In genomic region chr12:49632401-49632800, GRCh38 we compare ENCODE assay signal across 32 cellular contexts. TPM values are rescaled to one million over a fixed set of nuclear protein-coding genes. Genes with fewer than 3 reads are reported as not detected.
"Had no signal": no experiment of that assay in that cellular context is flagged by ENCODE, and none has a peak within 500 bp of the region (broad histone marks: within the 10 kb centered on the region; RNA-seq: fewer than 3 reads in every experiment).

No MANE protein-coding gene starts in this region.

- DNase-seq: activated CD4-positive, alpha-beta memory T cell treated with anti-CD3 and anti-CD28 coated beads for 36 hours; activated CD4-positive, alpha-beta T cell treated with anti-CD3 and anti-CD28 coated beads for 4 hours; activated CD4-positive, alpha-beta T cell treated with anti-CD3 and anti-CD28 coated beads, Interleukin-2, amount 50 U/mL, for 1 hour; activated CD4-positive, CD25-positive, alpha-beta regulatory T cell treated with anti-CD3 and anti-CD28 coated beads, Interleukin-2, amount 50 U/mL, for 72 hours; activated CD8-positive, alpha-beta memory T cell treated with anti-CD3 and anti-CD28 coated beads for 24 hours; activated CD8-positive, alpha-beta memory T cell treated with anti-CD3 and anti-CD28 coated beads, Interleukin-2, amount 10 ng/mL, durations not matched to agents 7 days and 5 days; activated effector memory CD4-positive, alpha-beta T cell treated with Interleukin-2 at 50 U/mL for 16 hours; activated naive CD8-positive, alpha-beta T cell treated with anti-CD3 and anti-CD28 coated beads, Interleukin-2, amount 50 U/mL, for 24 hours; activated T-cell treated with anti-CD3 and anti-CD28 coated beads, Interleukin-2, amount 50 U/mL, for 48 hours; anterior cingulate cortex; central memory CD4-positive, alpha-beta T cell; Karpas-422; KBM-7; NCI-H1105; NCI-H1417 treated with DMSO at 0.1 percent for 48 hours; NCI-H187 treated with DMSO at 0.1 percent for 48 hours; NCI-H2081; NCI-H2171 treated with DMSO at 0.1 percent for 48 hours; NCI-H226; NCI-H446 treated with DMSO at 0.1 percent for 48 hours; NCI-H524; NK-92 treated with Interleukin-12 subunit alpha and Interleukin-12 subunit beta, amount 100 ng/mL, for 24 hours; PC-3; Peyer's patch; RPMI8226 had no signal

- H3K9me3 Mint-ChIP-seq: activated CD4-positive, alpha-beta memory T cell treated with anti-CD3 and anti-CD28 coated beads for 36 hours; activated naive CD4-positive, alpha-beta T cell treated with anti-CD3 and anti-CD28 coated beads, Interleukin-2, amount 10 ng/mL, durations not matched to agents 7 days and 5 days; activated naive CD8-positive, alpha-beta T cell treated with anti-CD3 and anti-CD28 coated beads, Interleukin-2, amount 50 U/mL, for 24 hours; brain; T-helper 2 cell treated with Interferon-gamma antibody and Interleukin-4, amounts not matched to agents 5 μg/mL and 100 μg/mL, for 36 hours; WTC11 had no signal

- H3K36me3 Mint-ChIP-seq: activated CD8-positive, alpha-beta memory T cell treated with anti-CD3 and anti-CD28 coated beads, Interleukin-2, amount 10 ng/mL, durations not matched to agents 7 days and 5 days; activated naive CD4-positive, alpha-beta T cell treated with anti-CD3 and anti-CD28 coated beads, Interleukin-2, amount 10 ng/mL, durations not matched to agents 7 days and 5 days; activated naive CD8-positive, alpha-beta T cell; brain had no signal

- H3K4me3 ChIP-seq: Peyer's patch, SK-N-MC had no signal

- H3K27me3 ChIP-seq: Peyer's patch had no signal

- H3K4me3 Mint-ChIP-seq: activated CD4-positive, alpha-beta memory T cell treated with anti-CD3 and anti-CD28 coated beads for 36 hours; activated CD8-positive, alpha-beta memory T cell treated with anti-CD3 and anti-CD28 coated beads, Interleukin-2, amount 10 ng/mL, durations not matched to agents 7 days and 5 days; activated naive CD4-positive, alpha-beta T cell treated with anti-CD3 and anti-CD28 coated beads, Interleukin-2, amount 10 ng/mL, durations not matched to agents 7 days and 5 days; activated naive CD8-positive, alpha-beta T cell; activated naive CD8-positive, alpha-beta T cell treated with anti-CD3 and anti-CD28 coated beads, Interleukin-2, amount 50 U/mL, for 24 hours; brain; T-helper 2 cell treated with Interferon-gamma antibody and Interleukin-4, amounts not matched to agents 5 μg/mL and 100 μg/mL, for 36 hours; WTC11 had no signal

- H3K36me3 ChIP-seq: Peyer's patch had no signal

- ATAC-seq: activated CD8-positive, alpha-beta memory T cell treated with anti-CD3 and anti-CD28 coated beads, Interleukin-2, amount 10 ng/mL, durations not matched to agents 7 days and 5 days; activated naive CD8-positive, alpha-beta T cell treated with anti-CD3 and anti-CD28 coated beads, Interleukin-2, amount 50 U/mL, for 24 hours; PC-3; Right ventricle myocardium inferior; WTC11 had no signal

- H3K9me3 ChIP-seq: Peyer's patch had no signal

- H3K27me3 Mint-ChIP-seq: activated CD4-positive, alpha-beta memory T cell treated with anti-CD3 and anti-CD28 coated beads for 36 hours; activated naive CD4-positive, alpha-beta T cell treated with anti-CD3 and anti-CD28 coated beads, Interleukin-2, amount 10 ng/mL, durations not matched to agents 7 days and 5 days; activated naive CD8-positive, alpha-beta T cell; activated naive CD8-positive, alpha-beta T cell treated with anti-CD3 and anti-CD28 coated beads, Interleukin-2, amount 50 U/mL, for 24 hours; brain had no signal

- H3K27ac Mint-ChIP-seq: activated CD4-positive, alpha-beta memory T cell treated with anti-CD3 and anti-CD28 coated beads for 36 hours; activated CD8-positive, alpha-beta memory T cell treated with anti-CD3 and anti-CD28 coated beads, Interleukin-2, amount 10 ng/mL, durations not matched to agents 7 days and 5 days; activated naive CD4-positive, alpha-beta T cell treated with anti-CD3 and anti-CD28 coated beads, Interleukin-2, amount 10 ng/mL, durations not matched to agents 7 days and 5 days; activated naive CD8-positive, alpha-beta T cell; activated naive CD8-positive, alpha-beta T cell treated with anti-CD3 and anti-CD28 coated beads, Interleukin-2, amount 50 U/mL, for 24 hours; T-helper 2 cell treated with Interferon-gamma antibody and Interleukin-4, amounts not matched to agents 5 μg/mL and 100 μg/mL, for 36 hours; WTC11 had no signal

- H3K27ac ChIP-seq: Peyer's patch, SK-N-MC had no signal

RNA-seq across cellular contexts. Expression of gene FAM186B, which starts 27.0 kb away (rescaled TPM):
- total RNA-seq: activated CD4-positive, alpha-beta memory T cell treated with anti-CD3 and anti-CD28 coated beads for 36 hours; activated CD8-positive, alpha-beta memory T cell treated with anti-CD3 and anti-CD28 coated beads, Interleukin-2, amount 10 ng/mL, durations not matched to agents 7 days and 5 days had no signal
